1 cellular context compared by ENCODE assay signal in genomic region chr3:43606274-43606673, GRCh38.
TF ChIP-seq lines count a peak whose summit lies in the region.

No MANE protein-coding gene starts in this region.

TF ChIP-seq in H1, 55 proteins besides CTCF, POLR2A, EP300 and RAD21 (continued from another document):
- TF ChIP-seq ATF2 (IDR thresholded peaks at IDR 0.05; ENCODE audit: low read length), result no peak
- no peak for TF ChIP-seq SUZ12 (IDR thresholded peaks at IDR 0.05; ENCODE audit: low read length)
TF ChIP-seq in H1: peak in this region for 0.
